In genomic region chr7:4998244-4998643, GRCh38 we compare ENCODE assay signal across 27 cellular contexts. TPM values are rescaled to one million over a fixed set of nuclear protein-coding genes. Genes with fewer than 3 reads are reported as not detected.
"Had no signal": no experiment of that assay in that cellular context is flagged by ENCODE, and none has a peak within 500 bp of the region (broad histone marks: within the 10 kb centered on the region; RNA-seq: fewer than 3 reads in every experiment).

No MANE protein-coding gene starts in this region.

- H3K27ac Mint-ChIP-seq: activated CD4-positive, alpha-beta T cell treated with anti-CD3 and anti-CD28 coated beads, Interleukin-2, amount 10 ng/mL, durations not matched to agents 7 days and 5 days had no signal

- DNase-seq: activated CD4-positive, alpha-beta T cell treated with anti-CD3 and anti-CD28 coated beads, Interleukin-2, amount 10 ng/mL, durations not matched to agents 7 days and 5 days; activated CD4-positive, CD25-positive, alpha-beta regulatory T cell treated with anti-CD3 and anti-CD28 coated beads, Interleukin-2, amount 50 U/mL, for 72 hours; activated CD8-positive, alpha-beta T cell treated with anti-CD3 and anti-CD28 coated beads for 36 hours; activated effector memory CD4-positive, alpha-beta T cell treated with Interleukin-2 at 50 U/mL for 16 hours; activated naive CD4-positive, alpha-beta T cell treated with anti-CD3 and anti-CD28 coated beads for 36 hours; dermis blood vessel endothelial cell; effector CD4-positive, alpha-beta T cell; gastrocnemius medialis; glutamatergic neuron; left lung; lower lobe of right lung; mesendoderm; mucosa of descending colon; nucleus accumbens; stimulated activated CD4-positive, alpha-beta T cell treated with anti-CD3 and anti-CD28 coated beads, Interleukin-1b, Interleukin-23, amount 100 ng/mL, for 48 hours; stimulated activated naive CD8-positive, alpha-beta T cell treated with anti-CD3 and anti-CD28 coated beads, Interleukin-15, amount 100 ng/mL, for 72 hours; substantia nigra; T-helper 2 cell; upper lobe of left lung had no signal

- ATAC-seq: activated CD8-positive, alpha-beta T cell treated with anti-CD3 and anti-CD28 coated beads for 36 hours; gastrocnemius medialis; left lung; lower lobe of right lung; mucosa of descending colon; stimulated activated naive CD8-positive, alpha-beta T cell treated with anti-CD3 and anti-CD28 coated beads, Interleukin-15, amount 100 ng/mL, for 72 hours had no signal

- H3K9me3 Mint-ChIP-seq: activated CD4-positive, alpha-beta T cell treated with anti-CD3 and anti-CD28 coated beads, Interleukin-2, amount 10 ng/mL, durations not matched to agents 7 days and 5 days; activated CD8-positive, alpha-beta T cell treated with anti-CD3 and anti-CD28 coated beads for 36 hours; activated naive CD4-positive, alpha-beta T cell treated with anti-CD3 and anti-CD28 coated beads for 36 hours; neural crest cell; stimulated activated naive CD8-positive, alpha-beta T cell treated with anti-CD3 and anti-CD28 coated beads, Interleukin-15, amount 100 ng/mL, for 72 hours had no signal

- H3K4me3 Mint-ChIP-seq: activated CD4-positive, alpha-beta T cell treated with anti-CD3 and anti-CD28 coated beads, Interleukin-2, amount 10 ng/mL, durations not matched to agents 7 days and 5 days; activated CD8-positive, alpha-beta T cell treated with anti-CD3 and anti-CD28 coated beads for 36 hours; activated naive CD4-positive, alpha-beta T cell treated with anti-CD3 and anti-CD28 coated beads for 36 hours; neural crest cell; stimulated activated naive CD8-positive, alpha-beta T cell treated with anti-CD3 and anti-CD28 coated beads, Interleukin-15, amount 100 ng/mL, for 72 hours had no signal

- H3K27me3 Mint-ChIP-seq: activated CD4-positive, alpha-beta T cell treated with anti-CD3 and anti-CD28 coated beads, Interleukin-2, amount 10 ng/mL, durations not matched to agents 7 days and 5 days; activated CD8-positive, alpha-beta T cell treated with anti-CD3 and anti-CD28 coated beads for 36 hours; stimulated activated naive CD8-positive, alpha-beta T cell treated with anti-CD3 and anti-CD28 coated beads, Interleukin-15, amount 100 ng/mL, for 72 hours had no signal

- H3K9me3 ChIP-seq: breast epithelium, gastrocnemius medialis, left lung, lower lobe of right lung, mucosa of descending colon, right atrium auricular region, upper lobe of left lung, vagina had no signal

- H3K4me1 Mint-ChIP-seq: neural crest cell had no signal

RNA-seq across cellular contexts. Expression of gene MMD2, which starts 39.3 kb away (rescaled TPM):
- total RNA-seq: activated CD4-positive, alpha-beta T cell treated with anti-CD3 and anti-CD28 coated beads, Interleukin-2, amount 10 ng/mL, durations not matched to agents 7 days and 5 days; activated CD8-positive, alpha-beta T cell treated with anti-CD3 and anti-CD28 coated beads for 36 hours; activated naive CD4-positive, alpha-beta T cell treated with anti-CD3 and anti-CD28 coated beads for 36 hours; breast epithelium; dermis blood vessel endothelial cell; epithelial cell of proximal tubule; gastrocnemius medialis; left lung; lower lobe of right lung; myocyte; neural crest cell; pulmonary artery endothelial cell; smooth muscle cell; upper lobe of left lung; vagina had no signal
